In the genomic region with DNA sequence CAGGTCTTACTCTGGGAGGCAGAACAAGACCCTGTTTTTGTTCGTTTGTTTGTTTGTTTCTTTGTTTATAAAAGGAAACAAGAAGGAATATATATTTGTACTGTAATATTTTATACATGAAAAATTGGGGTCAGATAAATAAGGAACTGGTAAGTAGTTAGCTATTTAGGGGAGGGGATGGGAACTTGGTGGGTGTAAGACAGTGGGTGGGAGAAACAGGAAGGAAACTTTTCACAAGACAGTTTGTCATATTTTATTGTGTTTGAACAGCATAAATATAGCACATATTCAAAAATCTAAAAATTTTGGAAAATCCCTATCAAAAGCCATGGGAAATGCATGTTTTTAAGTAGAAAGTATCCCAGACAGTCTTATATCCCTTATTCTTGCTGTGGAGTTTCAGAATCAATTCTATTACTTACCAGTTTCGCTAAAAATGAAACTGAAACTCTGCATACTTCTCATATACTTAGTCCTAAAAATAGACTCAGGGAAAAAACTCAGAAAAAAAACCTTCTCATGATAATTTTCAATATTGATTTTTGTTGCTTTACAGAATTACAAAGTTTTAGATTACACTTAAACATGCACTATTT, we compare ENCODE assay signal across 8 cellular contexts. TPM values are rescaled to one million over a fixed set of nuclear protein-coding genes. Genes with fewer than 3 reads are reported as not detected.
A peak's percentile ranks its signal among the peaks of the same experiment; 100 is the strongest.
DNase-seq lines count a peak whose midpoint lies in the region; ATAC-seq, FAIRE-seq and TF ChIP-seq lines count a peak whose summit lies in the region.

No MANE protein-coding gene starts in this region.

- peaks cover 8% of the 10 kb centered on the region for H3K4me1 Mint-ChIP-seq in chondrocyte (ENCODE audit: low read depth)

- peak overlapping the region; percentile 47 for H3K27ac Mint-ChIP-seq in chondrocyte (ENCODE audit: unreplicated experiment)

- no peak overlapping the region for H2AFZ ChIP-seq in PC-3 (ENCODE audit: low read length)

- no peaks in the 10 kb centered on the region for H3K9me3 ChIP-seq in stomach
- H3K9me3 ChIP-seq in PC-3 (ENCODE audit: low read length), result no peaks in the 10 kb centered on the region

- H3K27me3 Mint-ChIP-seq in chondrocyte (ENCODE audit: low read depth), result peaks cover 6% of the 10 kb centered on the region

- CTCF ChIA-PET in PC-3 (lab: Charles Lee), result no interaction called here

- H3K27ac ChIP-seq in stomach (peak overlapping the region in 3 of 5 donors; percentile 67 to 69 (median 68)), PC-3 (ENCODE audit: low read length) (no peak overlapping the region)

- H3K4me1 ChIP-seq in stomach (peaks cover 0 to 23% (median 5%) of the 10 kb centered on the region in 4 donors), PC-3 (ENCODE audit: insufficient read depth, low read length) (peaks cover 14% of the 10 kb centered on the region; the same call in 1 of the 2 replicates)

- peak; percentile 74 for FAIRE-seq in A204.1 (lab: Jason Lieb, UNC)
- peak; percentile 51 for FAIRE-seq in GM19239 (lab: Jason Lieb, UNC)

- no peak for DNase-seq in GM19239 (ENCODE audit: insufficient read length, low spot score)
- no peak for DNase-seq in chondrocyte (ENCODE audit: low spot score)
- DNase-seq in stomach, result no peak
- DNase-seq in NCI-H2227 treated with DMSO at 0.1 percent for 48 hours (lab: John Stamatoyannopoulos, UW), result no peak
- no peak for DNase-seq in PC-3
- no peak for DNase-seq in activated CD4-positive, alpha-beta T cell treated with anti-CD3 and anti-CD28 coated beads, Interleukin-2, amount 50 U/mL, for 48 hours

- ATAC-seq in HG03378 (IDR thresholded peaks at IDR 0.05; ENCODE audit: unreplicated experiment), result peak; percentile 80
- no peak for ATAC-seq in PC-3

- H3K36me3 Mint-ChIP-seq in chondrocyte (ENCODE audit: low read depth), result peaks cover 3% of the 10 kb centered on the region

- H3K4me3 ChIP-seq in stomach (peak overlapping the region; percentile 4 to 14 (median 6)), PC-3 (ENCODE audit: low read length) (no peak overlapping the region)

- H3F3A ChIP-seq in PC-3 (ENCODE audit: low read length, unreplicated experiment), result no peaks in the 10 kb centered on the region

- H3K9me2 ChIP-seq in PC-3 (replicated peaks; ENCODE audit: low read length), result no peaks in the 10 kb centered on the region

- no peaks in the 10 kb centered on the region for H3K79me2 ChIP-seq in PC-3 (ENCODE audit: low read length)

- intact Hi-C loops in stomach (cut with DNase I; ENCODE audit: low total_unique reads) (no loop called here), PC-3 (cut with micrococcal nuclease) (no loop called here)

- no peaks in the 10 kb centered on the region for H4K20me1 ChIP-seq in PC-3 (ENCODE audit: low read length)

- no peak overlapping the region for H3K9ac ChIP-seq in PC-3 (ENCODE audit: low read length)

- POLR2A ChIA-PET in PC-3 (lab: Charles Lee; ENCODE audit: unreplicated experiment), result no interaction called here

- H3K36me3 ChIP-seq in stomach (no peaks in the 10 kb centered on the region), PC-3 (ENCODE audit: low read depth, low read length) (no peaks in the 10 kb centered on the region)

- no TSS peak for BruUV-seq in PC-3 (replicated peaks; lab: Mats Ljungman, UMichigan)

- no peak for TF ChIP-seq EP300 in stomach (IDR thresholded peaks at IDR 0.05)

- no peak overlapping the region for H3K4me2 ChIP-seq in PC-3 (ENCODE audit: low read length)

- H3K4me3 Mint-ChIP-seq in chondrocyte (ENCODE audit: unreplicated experiment), result peak overlapping the region; percentile 52

- no peak for TF ChIP-seq CTCF in chondrocyte (IDR thresholded peaks at IDR 0.05)
- no peak for TF ChIP-seq CTCF in stomach (IDR thresholded peaks at IDR 0.05)
- no peak for TF ChIP-seq CTCF in PC-3 (conservative IDR thresholded peaks at IDR 0.05; ENCODE audit: low read depth, low read length)

- peaks cover 15% of the 10 kb centered on the region for H3K9me3 Mint-ChIP-seq in chondrocyte (ENCODE audit: low read depth)

- 13 to 25% (median 22%) methylated on average over 2 of the region's 2 CpGs for WGBS in stomach, 5 donors

- no peak for TF ChIP-seq POLR2A in stomach (IDR thresholded peaks at IDR 0.05)

- no peaks in the 10 kb centered on the region for H3K27me3 ChIP-seq in stomach
- H3K27me3 ChIP-seq in PC-3 (ENCODE audit: low read length), result no peaks in the 10 kb centered on the region

RNA-seq across cellular contexts. Expression of gene RASGEF1B, which starts 22.3 kb away (rescaled TPM):
- 2.3 to 5.6 TPM (median 2.5 TPM) in 3 replicates for total RNA-seq in chondrocyte
- total RNA-seq in stomach, result 10 to 100 TPM in 2 of 5 donors, 1 to 10 TPM in 3; 7.1 to 56.8 (median 9.6) TPM
- 10 to 100 TPM in 1 of 3 donors, 1 to 10 TPM in 2; 5.4 to 11.6 (median 6.8) TPM for polyA plus RNA-seq in stomach
- total RNA-seq in PC-3 (2014; rRNA removed), result 1.4 TPM in 2 replicates
